1 cellular context compared by ENCODE assay signal in the genomic region with DNA sequence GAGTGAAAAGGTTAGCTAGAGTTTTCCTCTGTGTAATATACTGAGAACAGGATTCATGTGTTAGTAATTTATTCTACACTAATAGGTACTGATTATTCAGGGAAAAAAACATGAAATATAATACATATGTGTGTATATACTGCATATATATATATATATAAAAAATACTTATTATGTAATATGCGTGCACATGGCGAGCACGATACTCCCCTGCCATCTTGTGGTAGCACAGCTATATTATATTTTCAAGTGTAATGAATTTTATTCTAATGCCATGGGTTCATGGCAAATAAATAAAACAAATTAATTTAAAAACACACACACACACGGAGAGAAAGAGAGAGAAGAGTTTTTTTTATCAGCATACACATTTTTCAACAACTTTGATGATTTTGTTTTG.
TF ChIP-seq lines count a peak whose summit lies in the region.

No MANE protein-coding gene starts in this region.

TF ChIP-seq in endothelial cell of umbilical vein, 7 proteins besides CTCF, POLR2A, EP300 and RAD21 (continued from another document):
- no peak for TF ChIP-seq FOS (IDR thresholded peaks at IDR 0.05; ENCODE audit: borderline replicate concordance, insufficient read depth, low read length)
